In genomic region chr5:139341187-139341688, GRCh38 we compare ENCODE assay signal across 8 cellular contexts. TPM values are rescaled to one million over a fixed set of nuclear protein-coding genes. Genes with fewer than 3 reads are reported as not detected.
DNase-seq lines count a peak whose midpoint lies in the region; ATAC-seq and TF ChIP-seq lines count a peak whose summit lies in the region.

No MANE protein-coding gene starts in this region.

- peaks cover 0 to 2% (median 0%) of the 10 kb centered on the region in 7 donors for H3K9me3 Mint-ChIP-seq in CD4-positive, CD25-positive, alpha-beta regulatory T cell
- no peaks in the 10 kb centered on the region for H3K9me3 Mint-ChIP-seq in natural killer cell

- H3K4me3 ChIP-seq in CD4-positive, CD25-positive, alpha-beta regulatory T cell (ENCODE audit: low read depth, low read length), result peak overlapping the region; percentile 96
- peak overlapping the region; percentile 57 for H3K4me3 ChIP-seq in colonic mucosa

- H3K4me1 ChIP-seq in CD4-positive, CD25-positive, alpha-beta regulatory T cell (ENCODE audit: control insufficient read depth, insufficient read depth, low read length, poor library complexity, severe bottlenecking), result peaks cover 34% of the 10 kb centered on the region
- peaks cover 10% of the 10 kb centered on the region for H3K4me1 ChIP-seq in colonic mucosa

- H3K4me3 Mint-ChIP-seq in CD4-positive, CD25-positive, alpha-beta regulatory T cell, result peak overlapping the region; percentile 97 to 99 (median 98)
- H3K4me3 Mint-ChIP-seq in natural killer cell, result peak overlapping the region; percentile 96

- H3K27me3 ChIP-seq in CD4-positive, CD25-positive, alpha-beta regulatory T cell (ENCODE audit: control insufficient read depth, insufficient read depth, low read length), result no peaks in the 10 kb centered on the region
- H3K27me3 ChIP-seq in colonic mucosa, result no peaks in the 10 kb centered on the region

- H3K36me3 ChIP-seq in CD4-positive, CD25-positive, alpha-beta regulatory T cell (ENCODE audit: control insufficient read depth, insufficient read depth, low read length), result peaks cover 3% of the 10 kb centered on the region
- peaks cover 15% of the 10 kb centered on the region for H3K36me3 ChIP-seq in KOPT-K1 (ENCODE audit: insufficient read depth, low read length)
- H3K36me3 ChIP-seq in colonic mucosa, result no peaks in the 10 kb centered on the region

- H3K27ac ChIP-seq in CD4-positive, CD25-positive, alpha-beta regulatory T cell (ENCODE audit: insufficient read depth, low read length, poor library complexity, severe bottlenecking), result peak overlapping the region; percentile 100
- H3K27ac ChIP-seq in KOPT-K1 (ENCODE audit: low read depth, low read length, poor library complexity, severe bottlenecking) (peak overlapping the region; percentile 79), colonic mucosa (peak overlapping the region; percentile 84)

- H3K27me3 Mint-ChIP-seq in CD4-positive, CD25-positive, alpha-beta regulatory T cell, result peaks cover 8% of the 10 kb centered on the region
- H3K27me3 Mint-ChIP-seq in natural killer cell (ENCODE audit: low read depth in 2 of 2), result no peaks in the 10 kb centered on the region

- DNase-seq in CD4-positive, CD25-positive, alpha-beta regulatory T cell, result peak in 1 of 3 donors; percentile 13
- DNase-seq in colonic mucosa (no peak), natural killer cell (no peak), NCI-H2196 treated with DMSO at 0.1 percent for 48 hours (lab: John Stamatoyannopoulos, UW; ENCODE audit: unreplicated experiment) (no peak), dedifferentiated amniotic fluid mesenchymal stem cell (ENCODE audit: extremely low spot score) (no peak), AG08395 (ENCODE audit: low spot score) (no peak)

- H3K4me1 Mint-ChIP-seq in CD4-positive, CD25-positive, alpha-beta regulatory T cell, result peaks cover 35 to 62% (median 50%) of the 10 kb centered on the region in 4 donors
- H3K4me1 Mint-ChIP-seq in natural killer cell, result peaks cover 41 to 47% of the 10 kb centered on the region in 2 donors

- ATAC-seq in CD4-positive, CD25-positive, alpha-beta regulatory T cell (ENCODE audit: low read depth in 2 of 2), result peak in 1 of 2 donors; percentile 1
- ATAC-seq in natural killer cell, result peak in 1 of 3 donors; percentile 12
- ATAC-seq in GM19023 (IDR thresholded peaks at IDR 0.05; ENCODE audit: unreplicated experiment), result no peak

- peaks cover 14% of the 10 kb centered on the region for H3K36me3 Mint-ChIP-seq in CD4-positive, CD25-positive, alpha-beta regulatory T cell
- no peaks in the 10 kb centered on the region for H3K36me3 Mint-ChIP-seq in natural killer cell

- peak overlapping the region; percentile 98 to 99 (median 99) for H3K27ac Mint-ChIP-seq in CD4-positive, CD25-positive, alpha-beta regulatory T cell
- H3K27ac Mint-ChIP-seq in natural killer cell, result peak overlapping the region; percentile 95 to 98

- no peaks in the 10 kb centered on the region for H3K9me3 ChIP-seq in CD4-positive, CD25-positive, alpha-beta regulatory T cell (ENCODE audit: control insufficient read depth in 2 of 2, low read length in 2 of 2)
- no peaks in the 10 kb centered on the region for H3K9me3 ChIP-seq in KOPT-K1 (ENCODE audit: insufficient read depth, low read length, poor library complexity, severe bottlenecking)
- no peaks in the 10 kb centered on the region for H3K9me3 ChIP-seq in colonic mucosa

- peak overlapping the region in 1 of 2 donors; percentile 100 for H3K9ac ChIP-seq in colonic mucosa (ENCODE audit: low read depth in 2 of 2, low read length in 2 of 2)

- no peak for TF ChIP-seq CTCF in colonic mucosa (IDR thresholded peaks at IDR 0.05)
- no peak for TF ChIP-seq CTCF in natural killer cell (IDR thresholded peaks at IDR 0.05)

- intact Hi-C loops in colonic mucosa (cut with DNase I) (loop anchor here (5.0 kb wide), 2 partner anchors 44 to 51 kb away; no protein-coding TSS in a partner anchor), natural killer cell (cut with micrococcal nuclease) (loop anchor here (1.0 to 5.0 kb wide), 2 partner anchors 48 to 69 kb away; partner anchors contain the start of gene MATR3)

RNA-seq across cellular contexts. Expression of gene PAIP2, which starts 0.4 kb away (rescaled TPM):
- 126 TPM for total RNA-seq in CD4-positive, CD25-positive, alpha-beta regulatory T cell
- polyA plus RNA-seq in CD4-positive, CD25-positive, alpha-beta regulatory T cell, result 100 to 1,000 TPM; 335 to 426 (median 357) TPM
- total RNA-seq in colonic mucosa (10 to 100 TPM; 39.4 to 49.7 TPM), natural killer cell (100 to 1,000 TPM; 105 to 126 (median 110) TPM)

RNA-seq across cellular contexts. Expression of gene SLC23A1, which starts 41.9 kb away (rescaled TPM):
- total RNA-seq in CD4-positive, CD25-positive, alpha-beta regulatory T cell, result not detected
- under 1 TPM in 2 of 4 donors, not detected in 2; 0.09 to 0.13 TPM for polyA plus RNA-seq in CD4-positive, CD25-positive, alpha-beta regulatory T cell
- 1 to 10 TPM; 5.0 to 7.0 TPM for total RNA-seq in colonic mucosa
- not detected for total RNA-seq in natural killer cell

RNA-seq across cellular contexts. Expression of gene MATR3, which starts 47.7 kb away (rescaled TPM):
- 391 TPM for total RNA-seq in CD4-positive, CD25-positive, alpha-beta regulatory T cell
- polyA plus RNA-seq in CD4-positive, CD25-positive, alpha-beta regulatory T cell, result 100 to 1,000 TPM; 327 to 383 (median 361) TPM
- 100 to 1,000 TPM; 105 to 128 TPM for total RNA-seq in colonic mucosa
- total RNA-seq in natural killer cell, result 100 to 1,000 TPM; 290 to 324 (median 297) TPM

RNA-seq across cellular contexts. Expression of gene MZB1, which starts 48.5 kb away (rescaled TPM):
- total RNA-seq in CD4-positive, CD25-positive, alpha-beta regulatory T cell, result 2.2 TPM
- 1 to 10 TPM in 2 of 4 donors, under 1 TPM in 2; 0.39 to 1.7 (median 1.0) TPM for polyA plus RNA-seq in CD4-positive, CD25-positive, alpha-beta regulatory T cell
- total RNA-seq in colonic mucosa (10 to 100 TPM; 10.6 to 13.2 TPM), natural killer cell (10 to 100 TPM in 1 of 3 donors, 1 to 10 TPM in 2; 2.0 to 60.0 (median 2.8) TPM)

RNA-seq across cellular contexts. Expression of gene PROB1, which starts 53.7 kb away (rescaled TPM):
- 1.2 TPM for total RNA-seq in CD4-positive, CD25-positive, alpha-beta regulatory T cell
- polyA plus RNA-seq in CD4-positive, CD25-positive, alpha-beta regulatory T cell, result under 1 TPM; 0.25 to 0.86 (median 0.59) TPM
- total RNA-seq in colonic mucosa (under 1 TPM; 0.48 to 0.96 TPM), natural killer cell (1 to 10 TPM in 1 of 3 donors, under 1 TPM in 2; 0.91 to 1.0 (median 0.96) TPM)
